Comparison of ENCODE assay signal across 8 cellular contexts in genomic region chr19:10107817-10108367, GRCh38. TPM values are rescaled to one million over a fixed set of nuclear protein-coding genes. Genes with fewer than 3 reads are reported as not detected.
DNase-seq lines count a peak whose midpoint lies in the region; ATAC-seq, FAIRE-seq and TF ChIP-seq lines count a peak whose summit lies in the region.
"Had no signal": no experiment of that assay in that cellular context is flagged by ENCODE, and none has a peak within 500 bp of the region (broad histone marks: within the 10 kb centered on the region; RNA-seq: fewer than 3 reads in every experiment).

No MANE protein-coding gene starts in this region.

- no peak overlapping the region for H3K4me3 ChIP-seq in astrocyte (ENCODE audit: insufficient read depth, low read depth, low read length)
- H3K4me3 ChIP-seq: prostate gland had no signal

- no peak for TF ChIP-seq CTCF in astrocyte (IDR thresholded peaks at IDR 0.05; ENCODE audit: insufficient read depth, low read depth, low read length)

- peaks cover 13% of the 10 kb centered on the region for H3K36me3 ChIP-seq in astrocyte (ENCODE audit: insufficient read depth, low read length)

- H3K27me3 Mint-ChIP-seq in stimulated activated naive CD8-positive, alpha-beta T cell treated with anti-CD3 and anti-CD28 coated beads, Interleukin-15, Interleukin-2, amounts not matched to agents 100 ng/mL and 50 ng/mL, for 24 hours = no peaks in the 10 kb centered on the region
- no peaks in the 10 kb centered on the region for H3K27me3 Mint-ChIP-seq in astrocyte (ENCODE audit: low read depth, unreplicated experiment)

- peak overlapping the region; percentile 100 for H3K27ac Mint-ChIP-seq in stimulated activated naive CD8-positive, alpha-beta T cell treated with anti-CD3 and anti-CD28 coated beads, Interleukin-15, Interleukin-2, amounts not matched to agents 100 ng/mL and 50 ng/mL, for 24 hours
- H3K27ac Mint-ChIP-seq in astrocyte (ENCODE audit: unreplicated experiment) = peak overlapping the region; percentile 90

- H3K4me1 ChIP-seq in astrocyte (ENCODE audit: insufficient read depth, low read length) = peaks cover 12% of the 10 kb centered on the region

- peak overlapping the region; percentile 88 for H3K9ac ChIP-seq in astrocyte (ENCODE audit: low read length)

- H3K4me3 Mint-ChIP-seq in stimulated activated naive CD8-positive, alpha-beta T cell treated with anti-CD3 and anti-CD28 coated beads, Interleukin-15, Interleukin-2, amounts not matched to agents 100 ng/mL and 50 ng/mL, for 24 hours = peak overlapping the region; percentile 95
- H3K4me3 Mint-ChIP-seq in astrocyte (ENCODE audit: unreplicated experiment) = peak overlapping the region; percentile 50

- FAIRE-seq in astrocyte (lab: Jason Lieb, UNC) = no peak

- peaks cover 92% of the 10 kb centered on the region for H3K4me1 Mint-ChIP-seq in stimulated activated naive CD8-positive, alpha-beta T cell treated with anti-CD3 and anti-CD28 coated beads, Interleukin-15, Interleukin-2, amounts not matched to agents 100 ng/mL and 50 ng/mL, for 24 hours (ENCODE audit: low read depth)
- peaks cover 13% of the 10 kb centered on the region for H3K4me1 Mint-ChIP-seq in astrocyte (ENCODE audit: low read depth, unreplicated experiment)

- DNase-seq in stimulated activated naive CD8-positive, alpha-beta T cell treated with anti-CD3 and anti-CD28 coated beads, Interleukin-15, Interleukin-2, amounts not matched to agents 100 U/mL and 50 U/mL, for 24 hours = no peak
- DNase-seq in astrocyte (ENCODE audit: low read depth) (no peak), DMS53 (lab: John Stamatoyannopoulos, UW) (no peak), SW 1271 (lab: John Stamatoyannopoulos, UW) (no peak), NCI-H2081 treated with DMSO at 0.1 percent for 48 hours (lab: John Stamatoyannopoulos, UW) (no peak)
- DNase-seq: dermis blood vessel endothelial cell had no signal

- peaks cover 42% of the 10 kb centered on the region for H4K20me1 ChIP-seq in astrocyte (ENCODE audit: insufficient read depth, low read length)

- H3K27ac ChIP-seq in astrocyte (ENCODE audit: low read depth, low read length) = no peak overlapping the region
- H3K27ac ChIP-seq: prostate gland had no signal

- H2AFZ ChIP-seq in astrocyte (ENCODE audit: low read depth, low read length) = no peak overlapping the region

- no peaks in the 10 kb centered on the region for H3K27me3 ChIP-seq in astrocyte (ENCODE audit: insufficient read depth, low read length)

- ATAC-seq in stimulated activated naive CD8-positive, alpha-beta T cell treated with anti-CD3 and anti-CD28 coated beads, Interleukin-15, Interleukin-2, amounts not matched to agents 100 U/mL and 50 U/mL, for 24 hours = no peak

- H3K9me3 ChIP-seq in astrocyte (ENCODE audit: insufficient read depth, low read depth, low read length) = no peaks in the 10 kb centered on the region
- H3K9me3 ChIP-seq: prostate gland had no signal

- H3K4me2 ChIP-seq in astrocyte (ENCODE audit: low read length) = peak overlapping the region; percentile 98

- H3K36me3 Mint-ChIP-seq in stimulated activated naive CD8-positive, alpha-beta T cell treated with anti-CD3 and anti-CD28 coated beads, Interleukin-15, Interleukin-2, amounts not matched to agents 100 ng/mL and 50 ng/mL, for 24 hours (ENCODE audit: low read depth) = peaks cover 52% of the 10 kb centered on the region
- peaks cover 11% of the 10 kb centered on the region for H3K36me3 Mint-ChIP-seq in astrocyte (ENCODE audit: low read depth, unreplicated experiment)

- peaks cover 43% of the 10 kb centered on the region for H3K79me2 ChIP-seq in astrocyte (ENCODE audit: insufficient read depth, low read length)

- no peaks in the 10 kb centered on the region for H3K9me3 Mint-ChIP-seq in stimulated activated naive CD8-positive, alpha-beta T cell treated with anti-CD3 and anti-CD28 coated beads, Interleukin-15, Interleukin-2, amounts not matched to agents 100 ng/mL and 50 ng/mL, for 24 hours
- H3K9me3 Mint-ChIP-seq in astrocyte (ENCODE audit: unreplicated experiment) = no peaks in the 10 kb centered on the region

RNA-seq across cellular contexts. Expression of gene PPAN, which starts 1.7 kb away (rescaled TPM):
- 54.2 and 55.6 TPM in 2 replicates for total RNA-seq in astrocyte

RNA-seq across cellular contexts. Expression of gene P2RY11, which starts 3.6 kb away (rescaled TPM):
- total RNA-seq in astrocyte = 19.3 and 22.8 TPM in 2 replicates

RNA-seq across cellular contexts. Expression of gene ANGPTL6, which starts 5.4 kb away (rescaled TPM):
- 0.24 TPM in 1 of 2 replicates, not detected in the other for total RNA-seq in astrocyte

RNA-seq across cellular contexts. Expression of gene EIF3G, which starts 11.8 kb away (rescaled TPM):
- 207 and 215 TPM in 2 replicates for total RNA-seq in astrocyte

RNA-seq across cellular contexts. Expression of gene SHFL, which starts 21.8 kb away (rescaled TPM):
- total RNA-seq in astrocyte = 73.5 and 86.8 TPM in 2 replicates
